ENCODE assay signal across 5 cellular contexts in genomic region chr13:16008271-16008670, GRCh38.
A peak's percentile ranks its signal among the peaks of the same experiment; 100 is the strongest.
DNase-seq lines count a peak whose midpoint lies in the region; TF ChIP-seq lines count a peak whose summit lies in the region.
"Not testable (repeated sequence)": the region's sequence is repeated elsewhere in the genome, so short reads cannot be mapped to it uniquely, and the experiment has no call there.

No MANE protein-coding gene starts in this region.

- not testable (repeated sequence) for H3K36me3 ChIP-seq in HUES48 (ENCODE audit: control insufficient read depth, insufficient read depth, low read length); MM.1S (replicated peaks; ENCODE audit: insufficient read depth, low read length)

- H3K9me3 ChIP-seq in HUES48 (ENCODE audit: control insufficient read depth, insufficient read depth, low read length): peaks cover 52% of the 10 kb centered on the region
- H3K9me3 ChIP-seq in MM.1S (replicated peaks; ENCODE audit: insufficient read depth, low read length): not testable (repeated sequence)

- not testable (repeated sequence) for H3K4me1 ChIP-seq in HUES48 (ENCODE audit: control insufficient read depth, insufficient read depth, low read length); MM.1S (ENCODE audit: low read length)

- H3F3A ChIP-seq in MM.1S (ENCODE audit: insufficient read depth, low read length): not testable (repeated sequence)

- H3K27me3 ChIP-seq in HUES48 (ENCODE audit: control insufficient read depth, insufficient read depth, low read length); MM.1S (replicated peaks; ENCODE audit: insufficient read depth, low read length): not testable (repeated sequence)

- not testable (repeated sequence) for H4K20me1 ChIP-seq in MM.1S (ENCODE audit: insufficient read depth, low read length)

- not testable (repeated sequence) for H2AFZ ChIP-seq in MM.1S (ENCODE audit: low read length)

- not testable (repeated sequence) for H3K79me2 ChIP-seq in MM.1S (ENCODE audit: low read length)

- not testable (repeated sequence) for TF ChIP-seq CTCF in MM.1S (IDR thresholded peaks at IDR 0.05; ENCODE audit: low read length)

- peak overlapping the region; percentile 1; the same call in 1 of the 2 replicates for H3K4me3 ChIP-seq in HUES48 (ENCODE audit: low read depth, low read length)
- not testable (repeated sequence) for H3K4me3 ChIP-seq in MM.1S (ENCODE audit: low read length)

- not testable (repeated sequence) for H3K9me2 ChIP-seq in MM.1S (replicated peaks; ENCODE audit: insufficient read depth, low read length)

- not testable (repeated sequence) for H3K4me2 ChIP-seq in MM.1S (ENCODE audit: low read depth, low read length)

- H3K27ac ChIP-seq in HUES48 (ENCODE audit: low read depth, low read length); MM.1S (ENCODE audit: low read length): not testable (repeated sequence)

- peak; percentile 5 for DNase-seq in MM.1S
- DNase-seq in kidney tubule cell (ENCODE audit: low spot score): peak; percentile 32
- peak; percentile 7 for DNase-seq in myocyte (ENCODE audit: low read depth)
- peak; percentile 8 for DNase-seq in superior temporal gyrus (ENCODE audit: extremely low spot score)

- not testable (repeated sequence) for H3K9ac ChIP-seq in HUES48 (ENCODE audit: low read depth, low read length); MM.1S (ENCODE audit: low read length)
